8 cellular contexts compared by ENCODE assay signal in genomic region chr9:104922748-104923147, GRCh38. TPM values are rescaled to one million over a fixed set of nuclear protein-coding genes. Genes with fewer than 3 reads are reported as not detected.
DNase-seq lines count a peak whose midpoint lies in the region; ATAC-seq and TF ChIP-seq lines count a peak whose summit lies in the region.
"Not testable (repeated sequence)": the region's sequence is repeated elsewhere in the genome, so short reads cannot be mapped to it uniquely, and the experiment has no call there.

No MANE protein-coding gene starts in this region.

- H3K36me3 Mint-ChIP-seq in mesothelial cell of epicardium = not testable (repeated sequence)

- H3K4me2 ChIP-seq in BLaER1 = peak overlapping the region; percentile 81
- H3K4me2 ChIP-seq in KMS-11 = peak overlapping the region; percentile 2; the same call in 1 of the 2 replicates
- peak overlapping the region; percentile 92 for H3K4me2 ChIP-seq in SU-DHL-6 (ENCODE audit: low read depth, low read length, poor library complexity, severe bottlenecking)
- H3K4me2 ChIP-seq in hepatocyte = peak overlapping the region; percentile 85

- not testable (repeated sequence) for H3K4me3 Mint-ChIP-seq in mesothelial cell of epicardium

- H2AFZ ChIP-seq in KMS-11 (ENCODE audit: low read depth); SU-DHL-6 (ENCODE audit: low read depth, low read length, severe bottlenecking); hepatocyte: not testable (repeated sequence)

- H3K36me3 ChIP-seq in BLaER1 = peaks cover 23% of the 10 kb centered on the region
- not testable (repeated sequence) for H3K36me3 ChIP-seq in KMS-11 (ENCODE audit: insufficient read depth); SU-DHL-6 (ENCODE audit: low read length); brain microvascular endothelial cell (replicated peaks); hepatocyte (replicated peaks; ENCODE audit: insufficient read depth, low read depth); gastrocnemius medialis; urinary bladder (ENCODE audit: insufficient read depth)

- H3K9me2 ChIP-seq in SU-DHL-6 (replicated peaks; ENCODE audit: insufficient read depth, low read length); hepatocyte (replicated peaks; ENCODE audit: insufficient read depth): not testable (repeated sequence)

- not testable (repeated sequence) for H3K9ac ChIP-seq in BLaER1, KMS-11
- H3K9ac ChIP-seq in SU-DHL-6 (ENCODE audit: low read length) = peak overlapping the region; percentile 23; the same call in 1 of the 2 replicates

- H3K27me3 ChIP-seq in BLaER1; KMS-11 (ENCODE audit: insufficient read depth, low read depth); SU-DHL-6 (ENCODE audit: low read length); brain microvascular endothelial cell (replicated peaks); hepatocyte; gastrocnemius medialis: not testable (repeated sequence)

- H4K20me1 ChIP-seq in BLaER1 (peaks cover 77% of the 10 kb centered on the region), hepatocyte (ENCODE audit: insufficient read depth, poor library complexity, severe bottlenecking) (peaks cover 79% of the 10 kb centered on the region)
- not testable (repeated sequence) for H4K20me1 ChIP-seq in KMS-11 (ENCODE audit: insufficient read depth); SU-DHL-6 (ENCODE audit: low read depth, low read length)

- intact Hi-C loops in gastrocnemius medialis (cut with DNase I; ENCODE audit: low total_unique reads) = not testable (repeated sequence)

- peaks cover 30% of the 10 kb centered on the region for H3F3A ChIP-seq in SU-DHL-6 (ENCODE audit: insufficient read depth)

- H3K79me2 ChIP-seq in KMS-11 (ENCODE audit: insufficient read depth, low read depth) = peaks cover 84% of the 10 kb centered on the region
- not testable (repeated sequence) for H3K79me2 ChIP-seq in SU-DHL-6 (ENCODE audit: insufficient read depth, low read length)
- H3K79me2 ChIP-seq in hepatocyte = peaks cover 98% of the 10 kb centered on the region

- not testable (repeated sequence) for H3K27me3 Mint-ChIP-seq in mesothelial cell of epicardium (ENCODE audit: low read depth)

- H3K27ac Mint-ChIP-seq in mesothelial cell of epicardium = peak overlapping the region; percentile 24

- TF ChIP-seq CTCF in KMS-11 (conservative IDR thresholded peaks at IDR 0.05; ENCODE audit: low read depth, low read length); SU-DHL-6 (IDR thresholded peaks at IDR 0.05; ENCODE audit: insufficient read depth, low read length, poor library complexity, severe bottlenecking); brain microvascular endothelial cell (IDR thresholded peaks at IDR 0.05; ENCODE audit: low read depth, low read length, missing control alignments); hepatocyte (IDR thresholded peaks at IDR 0.05; ENCODE audit: poor library complexity); mesothelial cell of epicardium (IDR thresholded peaks at IDR 0.05; ENCODE audit: unreplicated experiment); gastrocnemius medialis (IDR thresholded peaks at IDR 0.05 in 4 of 5, conservative IDR thresholded peaks at IDR 0.05 in 1 of 5): not testable (repeated sequence)

- peaks cover 18% of the 10 kb centered on the region for H3K4me1 Mint-ChIP-seq in mesothelial cell of epicardium

- WGBS in hepatocyte (ENCODE audit: low lambda C conversion rate, missing lambda C conversion rate) = 89% methylated on average over 7 of the region's 7 CpGs
- WGBS in urinary bladder = 76% methylated on average over 7 of the region's 7 CpGs

- H3K4me3 ChIP-seq in BLaER1; KMS-11 (IDR thresholded peaks at IDR 0.05; ENCODE audit: insufficient read depth, low read depth, low read length); SU-DHL-6 (ENCODE audit: insufficient read depth, low read length, poor library complexity, severe bottlenecking); brain microvascular endothelial cell (ENCODE audit: low read depth, low read length); hepatocyte; urinary bladder (ENCODE audit: low read depth, low read length): not testable (repeated sequence)
- H3K4me3 ChIP-seq in gastrocnemius medialis = peak overlapping the region in 1 of 4 donors; percentile 20

- not testable (repeated sequence) for H3K9me3 ChIP-seq in BLaER1; SU-DHL-6 (ENCODE audit: insufficient read depth, low read length); hepatocyte (ENCODE audit: low read depth); gastrocnemius medialis

- not testable (repeated sequence) for H3K9me3 Mint-ChIP-seq in mesothelial cell of epicardium

- H3K4me1 ChIP-seq in BLaER1 = peaks cover 77% of the 10 kb centered on the region
- H3K4me1 ChIP-seq in KMS-11 (ENCODE audit: low read depth, poor library complexity, severe bottlenecking) = peaks cover 56% of the 10 kb centered on the region
- H3K4me1 ChIP-seq in hepatocyte (ENCODE audit: insufficient read depth) = peaks cover 12% of the 10 kb centered on the region
- peaks cover 51 to 70% of the 10 kb centered on the region in 2 donors for H3K4me1 ChIP-seq in gastrocnemius medialis
- H3K4me1 ChIP-seq in urinary bladder (ENCODE audit: insufficient read depth) = not testable (repeated sequence)

- DNase-seq in brain microvascular endothelial cell; hepatocyte (ENCODE audit: low spot score); mesothelial cell of epicardium (ENCODE audit: low spot score in 2 of 2, unreplicated experiment in 2 of 2); gastrocnemius medialis: not testable (repeated sequence)

- not testable (repeated sequence) for TF ChIP-seq POLR2A in gastrocnemius medialis (IDR thresholded peaks at IDR 0.05)

- H3K27ac ChIP-seq in BLaER1 (peak overlapping the region; percentile 98), SU-DHL-6 (ENCODE audit: low read depth, low read length) (peak overlapping the region; percentile 97), brain microvascular endothelial cell (peak overlapping the region; percentile 65), hepatocyte (peak overlapping the region; percentile 2), gastrocnemius medialis (peak overlapping the region; percentile 28 to 32 (median 30)), urinary bladder (ENCODE audit: low read depth) (peak overlapping the region; percentile 16)
- H3K27ac ChIP-seq in KMS-11 = not testable (repeated sequence)

- ATAC-seq in gastrocnemius medialis = not testable (repeated sequence)

- in situ Hi-C loops in brain microvascular endothelial cell (cut with HindIII; ENCODE audit: low pct_ligation_motif_present, low sequenced_read_pairs) = not testable (repeated sequence)
- in situ Hi-C loops in gastrocnemius medialis (cut with MboI; ENCODE audit: low sequenced_read_pairs in 4 of 4) = loop anchor here (5.0 to 10.0 kb wide), 4 partner anchors 232 to 492 kb away; partner anchors contain the start of gene SLC44A1 (in 1 of the 4)

RNA-seq across cellular contexts. Expression of gene ABCA1, which starts 5.2 kb away (rescaled TPM):
- total RNA-seq in hepatocyte (76.1 and 87.4 TPM in 2 replicates), mesothelial cell of epicardium (35.3 to 39.9 TPM (median 37.3 TPM) in 3 replicates), gastrocnemius medialis (10 to 100 TPM in 3 of 4 donors, 1 to 10 TPM in 1; 4.9 to 23.8 (median 21.5) TPM), urinary bladder (46.9 TPM)
- polyA plus RNA-seq in hepatocyte (11.9 and 14.5 TPM in 2 replicates), urinary bladder (14.2 TPM)

Comparison
In these comparisons a context has a peak if more than half of its experiments do, and no peak if none do; other contexts are left out.
1. H3K4me2 ChIP-seq: peak in every context shown above with its lines; median percentile 92 in SU-DHL-6; 85 in hepatocyte; 81 in BLaER1; 2 in KMS-11.